Comparison of ENCODE assay signal across 2 cellular contexts in the genomic region with DNA sequence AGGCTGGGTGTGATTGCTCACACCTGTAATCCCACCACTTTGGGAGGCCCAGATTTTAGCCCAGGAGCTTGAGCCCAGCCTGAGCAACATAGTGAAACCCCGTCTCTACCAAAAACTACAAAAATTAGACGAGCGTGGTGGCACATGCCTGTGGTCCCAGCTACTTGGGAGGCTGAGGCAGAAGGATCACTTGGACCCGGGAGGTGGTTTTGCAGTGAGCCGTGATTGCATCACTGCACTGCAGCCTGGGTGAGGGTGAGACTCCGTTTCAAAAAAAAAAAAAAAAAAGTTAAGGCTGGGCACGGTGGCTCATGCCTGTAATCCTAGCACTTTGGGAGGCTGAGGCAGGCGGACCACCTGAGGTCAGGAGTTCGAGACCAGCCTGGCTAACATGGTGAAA. TPM values are rescaled to one million over a fixed set of nuclear protein-coding genes. Genes with fewer than 3 reads are reported as not detected.
"Had no signal": no experiment of that assay in that cellular context is flagged by ENCODE, and none has a peak within 500 bp of the region (broad histone marks: within the 10 kb centered on the region; RNA-seq: fewer than 3 reads in every experiment).

No MANE protein-coding gene starts in this region.

RNA-seq across cellular contexts. Expression of a gene that starts 43.3 kb away (rescaled TPM):
- total RNA-seq: dermis microvascular lymphatic vessel endothelial cell, glomerular endothelial cell had no signal
